Comparison of ENCODE assay signal across 8 cellular contexts in genomic region chr22:39013923-39014722, GRCh38. TPM values are rescaled to one million over a fixed set of nuclear protein-coding genes. Genes with fewer than 3 reads are reported as not detected.
DNase-seq lines count a peak whose midpoint lies in the region; ATAC-seq and TF ChIP-seq lines count a peak whose summit lies in the region.

Gene APOBEC3C, plus strand, starts transcription at chr22:39014257. Its CDS starts 106 bp downstream, at chr22:39014363.

- H2AK5ac ChIP-seq in mesendoderm (ENCODE audit: low read length), result no peak within 1 kb of the TSS

- no peaks in the 10 kb centered on the region for H3K9me3 Mint-ChIP-seq in activated CD4-positive, alpha-beta memory T cell treated with anti-CD3 and anti-CD28 coated beads for 36 hours

- H3K4ac ChIP-seq in mesendoderm (ENCODE audit: low read depth, low read length), result peak within 1 kb of the TSS; percentile 99

- H3K9ac ChIP-seq in mesendoderm (ENCODE audit: low read length), result peak within 1 kb of the TSS; percentile 86

- H3K27me3 Mint-ChIP-seq in activated CD4-positive, alpha-beta memory T cell treated with anti-CD3 and anti-CD28 coated beads for 36 hours, result no peaks in the 10 kb centered on the region

- H2BK15ac ChIP-seq in mesendoderm (replicated peaks; ENCODE audit: low read depth), result no peak within 1 kb of the TSS

- H3K18ac ChIP-seq in mesendoderm (ENCODE audit: low read length), result peak within 1 kb of the TSS; percentile 82

- TF ChIP-seq CTCF in GM12865 (IDR thresholded peaks at IDR 0.05; ENCODE audit: insufficient read depth, low read depth, low read length, missing control alignments), result no peak

- POLR2A ChIA-PET in activated CD4-positive, alpha-beta memory T cell treated with anti-CD3 and anti-CD28 coated beads for 36 hours (lab: Charles Lee), result no interaction called here

- DNase-seq in GM12865 (ENCODE audit: low read depth) (peak; percentile 95), NCI-H510A (lab: John Stamatoyannopoulos, UW) (peak; percentile 62), mesendoderm (peak; percentile 87), NCI-H187 (lab: John Stamatoyannopoulos, UW) (no peak)
- DNase-seq in activated CD4-positive, alpha-beta memory T cell treated with anti-CD3 and anti-CD28 coated beads for 36 hours, result peak; percentile 92
- peak; percentile 37 for DNase-seq in effector CD8-positive, alpha-beta T cell (lab: John Stamatoyannopoulos, UW)
- DNase-seq in stimulated activated CD8-positive, alpha-beta memory T cell treated with anti-CD3 and anti-CD28 coated beads, Interleukin-15, amount 100 ng/mL, for 24 hours (ENCODE audit: low read depth), result peak; percentile 40

- H3K36me3 ChIP-seq in mesendoderm (ENCODE audit: control insufficient read depth, insufficient read depth, low read length), result no peaks in the 10 kb centered on the region

- H4K8ac ChIP-seq in mesendoderm (ENCODE audit: low read depth, low read length), result no peak within 1 kb of the TSS

- H3K4me3 ChIP-seq in GM12865 (ENCODE audit: low read depth, low read length) (peak within 1 kb of the TSS; percentile 99), mesendoderm (ENCODE audit: low read length) (peak within 1 kb of the TSS; percentile 27)

- H3K79me1 ChIP-seq in mesendoderm (ENCODE audit: low read length), result no peaks in the 10 kb centered on the region

- no peak within 1 kb of the TSS for H4K5ac ChIP-seq in mesendoderm (ENCODE audit: low read length)

- H3K27ac ChIP-seq in mesendoderm (ENCODE audit: low read depth, low read length), result peak within 1 kb of the TSS; percentile 90

- peak within 1 kb of the TSS; percentile 86 for H2BK5ac ChIP-seq in mesendoderm (ENCODE audit: low read length)

- intact Hi-C loops in activated CD4-positive, alpha-beta memory T cell treated with anti-CD3 and anti-CD28 coated beads for 36 hours (cut with micrococcal nuclease), result loop anchor here (1.0 to 5.0 kb wide), 3 partner anchors 76 to 303 kb away; partner anchors contain the start of gene RPL3

- H3K23ac ChIP-seq in mesendoderm (ENCODE audit: low read length), result no peak within 1 kb of the TSS

- H3K4me3 Mint-ChIP-seq in activated CD4-positive, alpha-beta memory T cell treated with anti-CD3 and anti-CD28 coated beads for 36 hours, result peak within 1 kb of the TSS; percentile 97

- peak within 1 kb of the TSS; percentile 8 for H3K4me2 ChIP-seq in mesendoderm (ENCODE audit: low read length)

- peak within 1 kb of the TSS; percentile 35 for H2BK120ac ChIP-seq in mesendoderm (ENCODE audit: low read depth, low read length)

- H3K36me3 Mint-ChIP-seq in activated CD4-positive, alpha-beta memory T cell treated with anti-CD3 and anti-CD28 coated beads for 36 hours, result peaks cover 17% of the 10 kb centered on the region

- CTCF ChIA-PET in activated CD4-positive, alpha-beta memory T cell treated with anti-CD3 and anti-CD28 coated beads for 36 hours (lab: Charles Lee), result interaction anchor here (0.6 to 1.9 kb wide), 6 partner anchors 11 to 203 kb away, joined by 3 to 10 read pairs (median 5); no protein-coding TSS in a partner anchor

- H3K27ac Mint-ChIP-seq in activated CD4-positive, alpha-beta memory T cell treated with anti-CD3 and anti-CD28 coated beads for 36 hours, result peak within 1 kb of the TSS; percentile 96

- peak; percentile 85 for ATAC-seq in HG02623 (IDR thresholded peaks at IDR 0.05; ENCODE audit: unreplicated experiment)

- WGBS in mesendoderm (ENCODE audit: extremely low coverage, insufficient coverage, low lambda C conversion rate), result no CpG with 5 or more reads among the region's 18 CpGs

- no peaks in the 10 kb centered on the region for H3K27me3 ChIP-seq in mesendoderm (ENCODE audit: insufficient read depth, low read length, poor library complexity)

- H3K4me1 Mint-ChIP-seq in activated CD4-positive, alpha-beta memory T cell treated with anti-CD3 and anti-CD28 coated beads for 36 hours (ENCODE audit: low read depth), result peaks cover 48% of the 10 kb centered on the region

- peaks cover 4% of the 10 kb centered on the region for H3K4me1 ChIP-seq in mesendoderm (ENCODE audit: control insufficient read depth, low read depth, low read length)

- H3K56ac ChIP-seq in mesendoderm (ENCODE audit: low read length), result peak within 1 kb of the TSS; percentile 94

- H3K79me2 ChIP-seq in mesendoderm (ENCODE audit: control insufficient read depth, insufficient read depth, low read length), result no peaks in the 10 kb centered on the region

RNA-seq across cellular contexts. Expression of gene APOBEC3C, which starts in this region (rescaled TPM):
- 100 to 1,000 TPM; 141 to 142 TPM for total RNA-seq in activated CD4-positive, alpha-beta memory T cell treated with anti-CD3 and anti-CD28 coated beads for 36 hours
- polyA plus RNA-seq in mesendoderm (2013, experiment 1 of 2), result 25.5 TPM
- polyA plus RNA-seq in mesendoderm (2013, experiment 2 of 2), result 25.1 TPM

Comparison
In these comparisons a context has a peak if more than half of its experiments do, and no peak if none do; other contexts are left out.
1. DNase-seq: peak in GM12865 (single experiment), NCI-H510A (single experiment), activated CD4-positive, alpha-beta memory T cell treated with anti-CD3 and anti-CD28 coated beads for 36 hours (single experiment), effector CD8-positive, alpha-beta T cell (single experiment), mesendoderm (single experiment) and stimulated activated CD8-positive, alpha-beta memory T cell treated with anti-CD3 and anti-CD28 coated beads, Interleukin-15, amount 100 ng/mL, for 24 hours (single experiment); none in NCI-H187 (0 of 2).